In the genomic region with DNA sequence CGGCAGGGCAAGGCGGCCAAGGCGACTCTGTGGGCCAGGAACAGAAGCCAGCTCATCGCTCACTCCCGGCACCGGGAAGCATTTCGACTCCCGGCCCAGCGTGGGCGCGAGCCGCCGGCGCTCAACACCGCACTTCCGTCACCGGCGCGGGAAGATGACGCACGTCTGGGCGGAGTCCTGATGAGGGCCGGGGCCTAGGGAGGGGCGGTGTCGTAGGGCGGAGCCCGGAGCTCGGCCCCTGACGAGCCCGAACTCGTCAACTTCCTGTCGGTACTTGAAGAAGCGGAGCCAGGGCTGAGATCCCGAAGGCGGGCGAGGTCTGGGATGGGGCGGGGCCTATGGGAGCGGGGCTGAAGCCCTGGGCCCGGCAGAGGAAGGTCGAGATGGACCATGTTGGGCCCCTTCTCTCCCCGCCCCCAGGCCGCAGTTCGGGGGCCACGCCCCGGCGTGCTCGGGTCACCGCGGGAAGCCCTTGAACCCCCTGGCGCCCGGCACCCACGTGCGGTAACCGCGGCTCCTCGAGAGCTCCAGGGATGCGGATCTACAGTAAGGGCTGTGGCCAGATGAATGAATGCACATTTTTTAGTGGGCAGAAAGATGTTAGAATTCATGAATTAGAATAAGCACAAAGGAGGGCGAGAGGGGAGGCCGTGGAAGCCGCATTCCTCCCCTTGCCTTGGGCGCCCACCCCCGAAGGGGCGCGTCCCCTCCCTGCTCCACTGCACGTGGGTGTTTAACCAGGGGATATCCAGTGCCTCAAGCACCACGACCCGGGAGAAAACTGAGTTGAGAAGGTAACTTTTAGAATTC, we compare ENCODE assay signal across 1 cellular context.
A peak's percentile ranks its signal among the peaks of the same experiment; 100 is the strongest.
TF ChIP-seq lines count a peak whose summit lies in the region.

A gene with protein sequence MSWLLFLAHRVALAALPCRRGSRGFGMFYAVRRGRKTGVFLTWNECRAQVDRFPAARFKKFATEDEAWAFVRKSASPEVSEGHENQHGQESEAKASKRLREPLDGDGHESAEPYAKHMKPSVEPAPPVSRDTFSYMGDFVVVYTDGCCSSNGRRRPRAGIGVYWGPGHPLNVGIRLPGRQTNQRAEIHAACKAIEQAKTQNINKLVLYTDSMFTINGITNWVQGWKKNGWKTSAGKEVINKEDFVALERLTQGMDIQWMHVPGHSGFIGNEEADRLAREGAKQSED (minus strand): TSS at position 129 of the 810 bp plus-strand sequence. CDS start 73 bp downstream, at position 56.

TF ChIP-seq in HepG2, 621 proteins besides CTCF, POLR2A, EP300 and RAD21 (continued from another document and continues in another):
- TF ChIP-seq CBX2 (IDR thresholded peaks at IDR 0.05; ENCODE audit: low read depth, low read length) = no peak
- 0 out of 2 replicates have a peak, but pooled peaks have one; percentile 17 for TF ChIP-seq CBX2 (CRISPR knock-in tag; IDR thresholded peaks at IDR 0.05; ENCODE audit: low read depth)
- TF ChIP-seq, protein P1, sequence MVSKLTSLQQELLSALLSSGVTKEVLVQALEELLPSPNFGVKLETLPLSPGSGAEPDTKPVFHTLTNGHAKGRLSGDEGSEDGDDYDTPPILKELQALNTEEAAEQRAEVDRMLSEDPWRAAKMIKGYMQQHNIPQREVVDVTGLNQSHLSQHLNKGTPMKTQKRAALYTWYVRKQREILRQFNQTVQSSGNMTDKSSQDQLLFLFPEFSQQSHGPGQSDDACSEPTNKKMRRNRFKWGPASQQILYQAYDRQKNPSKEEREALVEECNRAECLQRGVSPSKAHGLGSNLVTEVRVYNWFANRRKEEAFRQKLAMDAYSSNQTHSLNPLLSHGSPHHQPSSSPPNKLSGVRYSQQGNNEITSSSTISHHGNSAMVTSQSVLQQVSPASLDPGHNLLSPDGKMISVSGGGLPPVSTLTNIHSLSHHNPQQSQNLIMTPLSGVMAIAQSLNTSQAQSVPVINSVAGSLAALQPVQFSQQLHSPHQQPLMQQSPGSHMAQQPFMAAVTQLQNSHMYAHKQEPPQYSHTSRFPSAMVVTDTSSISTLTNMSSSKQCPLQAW (CRISPR knock-in tag; IDR thresholded peaks at IDR 0.05) = peak; percentile 93
- TF ChIP-seq ZNF3 (CRISPR knock-in tag; IDR thresholded peaks at IDR 0.05) = peak; percentile 80; the same call in 1 of the 2 replicates
- TF ChIP-seq KLF9 (CRISPR knock-in tag; IDR thresholded peaks at IDR 0.05; ENCODE audit: low read depth) = peak; percentile 95
- peak; percentile 94 for TF ChIP-seq RFXAP (CRISPR knock-in tag; IDR thresholded peaks at IDR 0.05; ENCODE audit: borderline replicate concordance)
- TF ChIP-seq, protein P2, sequence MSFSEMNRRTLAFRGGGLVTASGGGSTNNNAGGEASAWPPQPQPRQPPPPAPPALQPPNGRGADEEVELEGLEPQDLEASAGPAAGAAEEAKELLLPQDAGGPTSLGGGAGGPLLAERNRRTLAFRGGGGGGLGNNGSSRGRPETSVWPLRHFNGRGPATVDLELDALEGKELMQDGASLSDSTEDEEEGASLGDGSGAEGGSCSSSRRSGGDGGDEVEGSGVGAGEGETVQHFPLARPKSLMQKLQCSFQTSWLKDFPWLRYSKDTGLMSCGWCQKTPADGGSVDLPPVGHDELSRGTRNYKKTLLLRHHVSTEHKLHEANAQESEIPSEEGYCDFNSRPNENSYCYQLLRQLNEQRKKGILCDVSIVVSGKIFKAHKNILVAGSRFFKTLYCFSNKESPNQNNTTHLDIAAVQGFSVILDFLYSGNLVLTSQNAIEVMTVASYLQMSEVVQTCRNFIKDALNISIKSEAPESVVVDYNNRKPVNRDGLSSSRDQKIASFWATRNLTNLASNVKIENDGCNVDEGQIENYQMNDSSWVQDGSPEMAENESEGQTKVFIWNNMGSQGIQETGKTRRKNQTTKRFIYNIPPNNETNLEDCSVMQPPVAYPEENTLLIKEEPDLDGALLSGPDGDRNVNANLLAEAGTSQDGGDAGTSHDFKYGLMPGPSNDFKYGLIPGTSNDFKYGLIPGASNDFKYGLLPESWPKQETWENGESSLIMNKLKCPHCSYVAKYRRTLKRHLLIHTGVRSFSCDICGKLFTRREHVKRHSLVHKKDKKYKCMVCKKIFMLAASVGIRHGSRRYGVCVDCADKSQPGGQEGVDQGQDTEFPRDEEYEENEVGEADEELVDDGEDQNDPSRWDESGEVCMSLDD (CRISPR knock-in tag; IDR thresholded peaks at IDR 0.05; ENCODE audit: borderline replicate concordance) = peak; percentile 96
- TF ChIP-seq U2AF1 (optimal IDR thresholded peaks at IDR 0.05; ENCODE audit: low read depth, low read length) = no peak
- TF ChIP-seq ZNF652 (CRISPR knock-in tag; IDR thresholded peaks at IDR 0.05; ENCODE audit: borderline replicate concordance, low read depth) = no peak
- TF ChIP-seq ZBTB20 (CRISPR knock-in tag; IDR thresholded peaks at IDR 0.05; ENCODE audit: borderline replicate concordance, low read depth) = peak; percentile 97
- TF ChIP-seq AGO1 (IDR thresholded peaks at IDR 0.05; ENCODE audit: low read depth, low read length, poor library complexity, severe bottlenecking) = peak; percentile 70
- peak; percentile 91 for TF ChIP-seq REXO4 (CRISPR knock-in tag; IDR thresholded peaks at IDR 0.05; ENCODE audit: borderline replicate concordance)
- TF ChIP-seq ZFYVE20 (CRISPR knock-in tag; IDR thresholded peaks at IDR 0.05; ENCODE audit: borderline replicate concordance, low read depth) = peak; percentile 78; the same call in 1 of the 2 replicates
- TF ChIP-seq HDAC2 (CRISPR knock-in tag; IDR thresholded peaks at IDR 0.05) = peak; percentile 91
- TF ChIP-seq EHMT2 (IDR thresholded peaks at IDR 0.05; ENCODE audit: borderline replicate concordance, low read depth, low read length) = no peak
- no peak for TF ChIP-seq ZNF7 (CRISPR knock-in tag; IDR thresholded peaks at IDR 0.05)
- TF ChIP-seq ZEB1 (IDR thresholded peaks at IDR 0.05; ENCODE audit: insufficient replicate concordance, low read depth) = peak; percentile 38
- no peak for TF ChIP-seq SCMH1 (CRISPR knock-in tag; IDR thresholded peaks at IDR 0.05; ENCODE audit: borderline replicate concordance)
- TF ChIP-seq, protein P3, sequence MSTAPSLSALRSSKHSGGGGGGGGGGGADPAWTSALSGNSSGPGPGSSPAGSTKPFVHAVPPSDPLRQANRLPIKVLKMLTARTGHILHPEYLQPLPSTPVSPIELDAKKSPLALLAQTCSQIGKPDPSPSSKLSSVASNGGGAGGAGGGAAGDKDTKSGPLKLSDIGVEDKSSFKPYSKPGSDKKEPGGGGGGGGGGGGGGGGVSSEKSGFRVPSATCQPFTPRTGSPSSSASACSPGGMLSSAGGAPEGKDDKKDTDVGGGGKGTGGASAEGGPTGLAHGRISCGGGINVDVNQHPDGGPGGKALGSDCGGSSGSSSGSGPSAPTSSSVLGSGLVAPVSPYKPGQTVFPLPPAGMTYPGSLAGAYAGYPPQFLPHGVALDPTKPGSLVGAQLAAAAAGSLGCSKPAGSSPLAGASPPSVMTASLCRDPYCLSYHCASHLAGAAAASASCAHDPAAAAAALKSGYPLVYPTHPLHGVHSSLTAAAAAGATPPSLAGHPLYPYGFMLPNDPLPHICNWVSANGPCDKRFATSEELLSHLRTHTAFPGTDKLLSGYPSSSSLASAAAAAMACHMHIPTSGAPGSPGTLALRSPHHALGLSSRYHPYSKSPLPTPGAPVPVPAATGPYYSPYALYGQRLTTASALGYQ (CRISPR knock-in tag; IDR thresholded peaks at IDR 0.05) = peak; percentile 95
- TF ChIP-seq ZNF792 (CRISPR knock-in tag; IDR thresholded peaks at IDR 0.05) = peak; percentile 89; the same call in 1 of the 2 replicates
- peak; percentile 96 for TF ChIP-seq SAFB2 (CRISPR knock-in tag; IDR thresholded peaks at IDR 0.05; ENCODE audit: borderline replicate concordance, low read depth)
- peak; percentile 98; the same call in 1 of the 2 replicates for TF ChIP-seq ZBTB7B (CRISPR knock-in tag; IDR thresholded peaks at IDR 0.05)
- no peak for TF ChIP-seq LCORL (IDR thresholded peaks at IDR 0.05)
- peak; percentile 91 for TF ChIP-seq LCORL (CRISPR knock-in tag; IDR thresholded peaks at IDR 0.05)
- no peak for TF ChIP-seq PTBP1 (IDR thresholded peaks at IDR 0.05; ENCODE audit: low read depth, low read length, poor library complexity, severe bottlenecking)
- TF ChIP-seq, protein P4, sequence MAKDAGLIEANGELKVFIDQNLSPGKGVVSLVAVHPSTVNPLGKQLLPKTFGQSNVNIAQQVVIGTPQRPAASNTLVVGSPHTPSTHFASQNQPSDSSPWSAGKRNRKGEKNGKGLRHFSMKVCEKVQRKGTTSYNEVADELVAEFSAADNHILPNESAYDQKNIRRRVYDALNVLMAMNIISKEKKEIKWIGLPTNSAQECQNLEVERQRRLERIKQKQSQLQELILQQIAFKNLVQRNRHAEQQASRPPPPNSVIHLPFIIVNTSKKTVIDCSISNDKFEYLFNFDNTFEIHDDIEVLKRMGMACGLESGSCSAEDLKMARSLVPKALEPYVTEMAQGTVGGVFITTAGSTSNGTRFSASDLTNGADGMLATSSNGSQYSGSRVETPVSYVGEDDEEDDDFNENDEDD (CRISPR knock-in tag; IDR thresholded peaks at IDR 0.05; ENCODE audit: borderline replicate concordance) = peak; percentile 96
- TF ChIP-seq ZNF274 (CRISPR knock-in tag; IDR thresholded peaks at IDR 0.05) = peak; percentile 99
- TF ChIP-seq, protein P5, sequence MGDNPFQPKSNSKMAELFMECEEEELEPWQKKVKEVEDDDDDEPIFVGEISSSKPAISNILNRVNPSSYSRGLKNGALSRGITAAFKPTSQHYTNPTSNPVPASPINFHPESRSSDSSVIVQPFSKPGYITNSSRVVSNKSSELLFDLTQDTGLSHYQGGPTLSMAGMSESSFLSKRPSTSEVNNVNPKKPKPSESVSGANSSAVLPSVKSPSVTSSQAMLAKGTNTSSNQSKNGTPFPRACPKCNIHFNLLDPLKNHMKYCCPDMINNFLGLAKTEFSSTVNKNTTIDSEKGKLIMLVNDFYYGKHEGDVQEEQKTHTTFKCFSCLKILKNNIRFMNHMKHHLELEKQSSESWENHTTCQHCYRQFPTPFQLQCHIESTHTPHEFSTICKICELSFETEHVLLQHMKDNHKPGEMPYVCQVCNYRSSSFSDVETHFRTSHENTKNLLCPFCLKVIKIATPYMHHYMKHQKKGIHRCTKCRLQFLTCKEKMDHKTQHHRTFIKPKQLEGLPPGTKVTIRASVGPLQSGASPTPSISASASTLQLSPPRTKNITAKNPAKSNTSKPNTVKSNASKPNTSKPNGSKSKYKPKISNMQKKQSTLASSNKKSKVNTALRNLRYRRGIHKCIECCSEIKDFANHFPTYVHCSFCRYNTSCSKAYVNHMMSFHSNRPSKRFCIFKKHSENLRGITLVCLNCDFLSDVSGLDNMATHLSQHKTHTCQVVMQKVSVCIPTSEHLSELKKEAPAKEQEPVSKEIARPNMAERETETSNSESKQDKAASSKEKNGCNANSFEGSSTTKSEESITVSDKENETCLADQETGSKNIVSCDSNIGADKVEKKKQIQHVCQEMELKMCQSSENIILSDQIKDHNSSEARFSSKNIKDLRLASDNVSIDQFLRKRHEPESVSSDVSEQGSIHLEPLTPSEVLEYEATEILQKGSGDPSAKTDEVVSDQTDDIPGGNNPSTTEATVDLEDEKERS (CRISPR knock-in tag; IDR thresholded peaks at IDR 0.05) = peak; percentile 99
- peak; percentile 19 for TF ChIP-seq SKI (IDR thresholded peaks at IDR 0.05; ENCODE audit: partially characterized antibody)
- peak; percentile 84 for TF ChIP-seq PHF5A (CRISPR knock-in tag; IDR thresholded peaks at IDR 0.05; ENCODE audit: low read depth, unreplicated experiment)
- no peak for TF ChIP-seq MATR3 (CRISPR knock-in tag; IDR thresholded peaks at IDR 0.05)
- TF ChIP-seq CBFB (CRISPR knock-in tag; IDR thresholded peaks at IDR 0.05) = peak; percentile 90
- TF ChIP-seq, protein P6, sequence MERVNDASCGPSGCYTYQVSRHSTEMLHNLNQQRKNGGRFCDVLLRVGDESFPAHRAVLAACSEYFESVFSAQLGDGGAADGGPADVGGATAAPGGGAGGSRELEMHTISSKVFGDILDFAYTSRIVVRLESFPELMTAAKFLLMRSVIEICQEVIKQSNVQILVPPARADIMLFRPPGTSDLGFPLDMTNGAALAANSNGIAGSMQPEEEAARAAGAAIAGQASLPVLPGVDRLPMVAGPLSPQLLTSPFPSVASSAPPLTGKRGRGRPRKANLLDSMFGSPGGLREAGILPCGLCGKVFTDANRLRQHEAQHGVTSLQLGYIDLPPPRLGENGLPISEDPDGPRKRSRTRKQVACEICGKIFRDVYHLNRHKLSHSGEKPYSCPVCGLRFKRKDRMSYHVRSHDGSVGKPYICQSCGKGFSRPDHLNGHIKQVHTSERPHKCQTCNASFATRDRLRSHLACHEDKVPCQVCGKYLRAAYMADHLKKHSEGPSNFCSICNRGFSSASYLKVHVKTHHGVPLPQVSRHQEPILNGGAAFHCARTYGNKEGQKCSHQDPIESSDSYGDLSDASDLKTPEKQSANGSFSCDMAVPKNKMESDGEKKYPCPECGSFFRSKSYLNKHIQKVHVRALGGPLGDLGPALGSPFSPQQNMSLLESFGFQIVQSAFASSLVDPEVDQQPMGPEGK (CRISPR knock-in tag; IDR thresholded peaks at IDR 0.05) = peak; percentile 96
- peak; percentile 96; the same call in 1 of the 2 replicates for TF ChIP-seq ZNF577 (CRISPR knock-in tag; IDR thresholded peaks at IDR 0.05; ENCODE audit: borderline replicate concordance, low read depth)
- TF ChIP-seq GABPB1 (CRISPR knock-in tag; IDR thresholded peaks at IDR 0.05) = peak; percentile 98
- TF ChIP-seq MAFK (conservative IDR thresholded peaks at IDR 0.05 in 1 of 2, IDR thresholded peaks at IDR 0.05 in 1 of 2; ENCODE audit: low read length in 2 of 2) = 0 out of 4 replicates have a peak, but pooled peaks of 1 of the 2 experiments have one; percentile 1
- TF ChIP-seq ESRRA (CRISPR knock-in tag; IDR thresholded peaks at IDR 0.05; ENCODE audit: low read depth) = peak; percentile 95
- TF ChIP-seq NBN (conservative IDR thresholded peaks at IDR 0.05) = no peak
- TF ChIP-seq JUNB (CRISPR knock-in tag; IDR thresholded peaks at IDR 0.05; ENCODE audit: borderline replicate concordance) = no peak; the same call in 1 of the 2 replicates
- TF ChIP-seq RFX1 (IDR thresholded peaks at IDR 0.05) = no peak
- TF ChIP-seq, protein P7, sequence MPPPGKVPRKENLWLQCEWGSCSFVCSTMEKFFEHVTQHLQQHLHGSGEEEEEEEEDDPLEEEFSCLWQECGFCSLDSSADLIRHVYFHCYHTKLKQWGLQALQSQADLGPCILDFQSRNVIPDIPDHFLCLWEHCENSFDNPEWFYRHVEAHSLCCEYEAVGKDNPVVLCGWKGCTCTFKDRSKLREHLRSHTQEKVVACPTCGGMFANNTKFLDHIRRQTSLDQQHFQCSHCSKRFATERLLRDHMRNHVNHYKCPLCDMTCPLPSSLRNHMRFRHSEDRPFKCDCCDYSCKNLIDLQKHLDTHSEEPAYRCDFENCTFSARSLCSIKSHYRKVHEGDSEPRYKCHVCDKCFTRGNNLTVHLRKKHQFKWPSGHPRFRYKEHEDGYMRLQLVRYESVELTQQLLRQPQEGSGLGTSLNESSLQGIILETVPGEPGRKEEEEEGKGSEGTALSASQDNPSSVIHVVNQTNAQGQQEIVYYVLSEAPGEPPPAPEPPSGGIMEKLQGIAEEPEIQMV (CRISPR knock-in tag; IDR thresholded peaks at IDR 0.05; ENCODE audit: low read depth) = peak; percentile 91
- peak; percentile 76; the same call in 1 of the 2 replicates for TF ChIP-seq ZFP82 (CRISPR knock-in tag; IDR thresholded peaks at IDR 0.05; ENCODE audit: borderline replicate concordance)
- TF ChIP-seq FOXM1 (CRISPR knock-in tag; IDR thresholded peaks at IDR 0.05) = peak; percentile 83; the same call in 1 of the 2 replicates
- peak; percentile 59; the same call in 1 of the 2 replicates for TF ChIP-seq ZNF552 (CRISPR knock-in tag; IDR thresholded peaks at IDR 0.05; ENCODE audit: borderline replicate concordance)
- no peak for TF ChIP-seq RBM22 (optimal IDR thresholded peaks at IDR 0.05; ENCODE audit: low read length)
- TF ChIP-seq SOX5 (CRISPR knock-in tag; IDR thresholded peaks at IDR 0.05; ENCODE audit: borderline replicate concordance) = peak; percentile 72
- TF ChIP-seq ZZZ3 (CRISPR knock-in tag; IDR thresholded peaks at IDR 0.05; ENCODE audit: borderline replicate concordance) = peak; percentile 96
- TF ChIP-seq CBX1 (IDR thresholded peaks at IDR 0.05; ENCODE audit: low read depth) = peak; percentile 39
- TF ChIP-seq SAP130 (CRISPR knock-in tag; IDR thresholded peaks at IDR 0.05; ENCODE audit: low read depth) = peak; percentile 100
